In the genomic region with DNA sequence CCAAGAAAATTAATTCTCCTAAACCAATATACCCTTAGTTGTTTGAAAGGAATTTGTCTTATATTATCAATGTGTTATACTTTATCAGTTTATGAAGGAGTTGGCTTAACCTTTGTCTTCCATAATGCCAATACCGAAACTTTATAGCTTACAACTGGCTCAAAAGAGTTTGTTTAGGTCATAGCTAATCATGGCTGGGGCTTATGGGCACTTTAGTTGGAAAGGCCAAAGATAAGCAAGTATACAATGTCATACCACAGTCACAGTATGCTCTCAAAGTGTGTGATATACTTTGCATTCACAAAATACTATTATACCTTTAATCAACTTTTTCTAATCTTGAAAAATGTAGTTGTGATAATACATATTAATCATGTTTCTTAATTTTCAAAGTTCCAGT, we compare ENCODE assay signal across 17 cellular contexts. TPM values are rescaled to one million over a fixed set of nuclear protein-coding genes. Genes with fewer than 3 reads are reported as not detected.
A peak's percentile ranks its signal among the peaks of the same experiment; 100 is the strongest.
DNase-seq lines count a peak whose midpoint lies in the region; ATAC-seq, FAIRE-seq and TF ChIP-seq lines count a peak whose summit lies in the region.
"Had no signal": no experiment of that assay in that cellular context is flagged by ENCODE, and none has a peak within 500 bp of the region (broad histone marks: within the 10 kb centered on the region; RNA-seq: fewer than 3 reads in every experiment).

No MANE protein-coding gene starts in this region.

- TF ChIP-seq CTCF in A549 (IDR thresholded peaks at IDR 0.05) (no peak), right atrium auricular region (IDR thresholded peaks at IDR 0.05) (no peak)

- H3K27ac ChIP-seq in A549 (no peak overlapping the region), right atrium auricular region (peak overlapping the region; percentile 60 to 80)

- H3K36me3 ChIP-seq in right atrium auricular region = no peaks in the 10 kb centered on the region

- no peak overlapping the region for H3K4me3 ChIP-seq in A549
- H3K4me3 ChIP-seq in right atrium auricular region = peak overlapping the region; percentile 40 to 41
- H3K4me3 ChIP-seq in skeletal muscle cell (ENCODE audit: low read depth, low read length) = peak overlapping the region; percentile 38
- H3K4me3 ChIP-seq: K562 had no signal

- H3K4me2 ChIP-seq in A549 = peak overlapping the region; percentile 46; the same call in 2 of the 3 replicates

- CTCF ChIA-PET in A549 (lab: Yijun Ruan, JAX) = interaction anchor here (0.9 kb wide), 1 partner anchor 32 kb away, joined by 3 read pairs; the partner anchor contains the start of gene BBS5
- CTCF ChIA-PET in HEK293T (lab: Yijun Ruan, JAX) = no interaction called here

- FAIRE-seq in A549 (lab: Jason Lieb, UNC) = no peak
- FAIRE-seq: D721Med, K562 had no signal

- no peaks in the 10 kb centered on the region for H3K9me3 ChIP-seq in A549
- no peaks in the 10 kb centered on the region for H3K9me3 ChIP-seq in right atrium auricular region

- ATAC-seq in A549 = no peak
- ATAC-seq: K562 had no signal

- no peak for TF ChIP-seq EP300 in A549 (IDR thresholded peaks at IDR 0.05)

- WGBS in A549 (ENCODE audit: missing lambda C conversion rate) = 94% methylated on average over 1 of the region's 1 CpG

- POLR2A ChIA-PET in A549 (lab: Yijun Ruan, JAX) (no interaction called here), HEK293T (lab: Yijun Ruan, JAX) (no interaction called here)

- H3K27me3 ChIP-seq in right atrium auricular region = no peaks in the 10 kb centered on the region

- H3K4me1 ChIP-seq in A549 (peaks cover 33% of the 10 kb centered on the region), right atrium auricular region (peaks cover 0 to 9% of the 10 kb centered on the region in 2 donors)

- DNase-seq in A549 (ENCODE audit: low read depth in 1 of 2, low spot score in 1 of 2) (no peak), HEK293T (ENCODE audit: extremely low spot score) (peak; percentile 32), right atrium auricular region (ENCODE audit: low spot score) (no peak), skeletal muscle cell (ENCODE audit: low read depth) (no peak), HuH-7 (ENCODE audit: low spot score) (no peak)
- no peak for DNase-seq in activated T-cell treated with anti-CD3 and anti-CD28 coated beads, Interleukin-2, amount 50 U/mL, for 1 hour
- DNase-seq in activated effector memory CD4-positive, alpha-beta T cell treated with Interleukin-2 at 50 U/mL for 16 hours = no peak
- DNase-seq: ACHN; C1 segment of cervical spinal cord; CD8-positive, alpha-beta memory T cell; NCI-H1105 treated with DMSO at 0.1 percent for 48 hours; NCI-H1694; NCI-H2107; NCI-H226; NCI-H524 had no signal

- TF ChIP-seq POLR2A in A549 (IDR thresholded peaks at IDR 0.05; ENCODE audit: low read length) = no peak

- no peak for TF ChIP-seq RAD21 in A549 (conservative IDR thresholded peaks at IDR 0.05 in 1 of 2, IDR thresholded peaks at IDR 0.05 in 1 of 2)

TF ChIP-seq in A549, 52 proteins besides CTCF, POLR2A, EP300 and RAD21 (continues in another document):
- TF ChIP-seq CEBPB (IDR thresholded peaks at IDR 0.05) = no peak
- TF ChIP-seq MAX (IDR thresholded peaks at IDR 0.05) = no peak
- TF ChIP-seq FOSL2 (IDR thresholded peaks at IDR 0.05) = no peak
- TF ChIP-seq FOSL2 (CRISPR knock-in tag; IDR thresholded peaks at IDR 0.05) = no peak
- TF ChIP-seq, protein P1, sequence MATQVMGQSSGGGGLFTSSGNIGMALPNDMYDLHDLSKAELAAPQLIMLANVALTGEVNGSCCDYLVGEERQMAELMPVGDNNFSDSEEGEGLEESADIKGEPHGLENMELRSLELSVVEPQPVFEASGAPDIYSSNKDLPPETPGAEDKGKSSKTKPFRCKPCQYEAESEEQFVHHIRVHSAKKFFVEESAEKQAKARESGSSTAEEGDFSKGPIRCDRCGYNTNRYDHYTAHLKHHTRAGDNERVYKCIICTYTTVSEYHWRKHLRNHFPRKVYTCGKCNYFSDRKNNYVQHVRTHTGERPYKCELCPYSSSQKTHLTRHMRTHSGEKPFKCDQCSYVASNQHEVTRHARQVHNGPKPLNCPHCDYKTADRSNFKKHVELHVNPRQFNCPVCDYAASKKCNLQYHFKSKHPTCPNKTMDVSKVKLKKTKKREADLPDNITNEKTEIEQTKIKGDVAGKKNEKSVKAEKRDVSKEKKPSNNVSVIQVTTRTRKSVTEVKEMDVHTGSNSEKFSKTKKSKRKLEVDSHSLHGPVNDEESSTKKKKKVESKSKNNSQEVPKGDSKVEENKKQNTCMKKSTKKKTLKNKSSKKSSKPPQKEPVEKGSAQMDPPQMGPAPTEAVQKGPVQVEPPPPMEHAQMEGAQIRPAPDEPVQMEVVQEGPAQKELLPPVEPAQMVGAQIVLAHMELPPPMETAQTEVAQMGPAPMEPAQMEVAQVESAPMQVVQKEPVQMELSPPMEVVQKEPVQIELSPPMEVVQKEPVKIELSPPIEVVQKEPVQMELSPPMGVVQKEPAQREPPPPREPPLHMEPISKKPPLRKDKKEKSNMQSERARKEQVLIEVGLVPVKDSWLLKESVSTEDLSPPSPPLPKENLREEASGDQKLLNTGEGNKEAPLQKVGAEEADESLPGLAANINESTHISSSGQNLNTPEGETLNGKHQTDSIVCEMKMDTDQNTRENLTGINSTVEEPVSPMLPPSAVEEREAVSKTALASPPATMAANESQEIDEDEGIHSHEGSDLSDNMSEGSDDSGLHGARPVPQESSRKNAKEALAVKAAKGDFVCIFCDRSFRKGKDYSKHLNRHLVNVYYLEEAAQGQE (IDR thresholded peaks at IDR 0.05) = no peak
- no peak for TF ChIP-seq CHD2 (IDR thresholded peaks at IDR 0.05; ENCODE audit: low read length, partially characterized antibody)
- TF ChIP-seq JUN (IDR thresholded peaks at IDR 0.05) = no peak
- TF ChIP-seq SMC3 (IDR thresholded peaks at IDR 0.05) = no peak
- no peak for TF ChIP-seq KDM1A (IDR thresholded peaks at IDR 0.05; ENCODE audit: low read depth)
- TF ChIP-seq EHF (CRISPR knock-in tag; IDR thresholded peaks at IDR 0.05) = no peak
- no peak for TF ChIP-seq RNF2 (IDR thresholded peaks at IDR 0.05; ENCODE audit: borderline replicate concordance, low read depth)

TF ChIP-seq in HEK293T, 16 proteins besides CTCF, POLR2A, EP300 and RAD21:
- no peak for TF ChIP-seq CTBP1 (IDR thresholded peaks at IDR 0.05; ENCODE audit: borderline replicate concordance)

RNA-seq across cellular contexts. Expression of gene KLHL41, which starts 2.3 kb away (rescaled TPM):
- polyA plus RNA-seq in A549 (2011; rRNA removed) = 0.04 and 0.08 TPM in 2 replicates
- 0.03 TPM in 1 of 2 replicates, not detected in the other for polyA plus RNA-seq in A549 (2012; cell fraction: cytosol; rRNA removed)
- 0.02 TPM in 1 of 2 replicates, not detected in the other for polyA plus RNA-seq in A549 (2012; cell fraction: nucleus; rRNA removed)
- 0.05 to 0.12 TPM (median 0.06 TPM) in 3 replicates for polyA plus RNA-seq in A549 (2017; fragmentation: RNase III; extraction: RNeasy Plus Mini Kit Qiagen cat#74134 plus additional on column Dnase treatment)
- polyA minus RNA-seq in A549 (2011; rRNA and poly(A)+ RNA removed) = not detected in 2 replicates
- total RNA-seq in right atrium auricular region = 100 to 1,000 TPM in 1 of 2 donors, 10 to 100 TPM in 1; 44.0 to 122 TPM
- polyA plus RNA-seq: CD8-positive, alpha-beta memory T cell had no signal

RNA-seq across cellular contexts. Expression of gene BBS5, which starts 32.5 kb away (rescaled TPM):
- 1.6 and 1.7 TPM in 2 replicates for polyA plus RNA-seq in A549 (2011; rRNA removed)
- 2.4 and 3.5 TPM in 2 replicates for polyA plus RNA-seq in A549 (2012; cell fraction: cytosol; rRNA removed)
- 7.3 and 7.5 TPM in 2 replicates for polyA plus RNA-seq in A549 (2012; cell fraction: nucleus; rRNA removed)
- 5.3 to 6.0 TPM (median 5.4 TPM) in 3 replicates for polyA plus RNA-seq in A549 (2017; fragmentation: RNase III; extraction: RNeasy Plus Mini Kit Qiagen cat#74134 plus additional on column Dnase treatment)
- polyA minus RNA-seq in A549 (2011; rRNA and poly(A)+ RNA removed) = 1.5 and 2.4 TPM in 2 replicates
- 1 to 10 TPM; 4.2 to 7.0 TPM for total RNA-seq in right atrium auricular region

Comparison
In these comparisons a context has a peak if more than half of its experiments do, and no peak if none do; other contexts are left out.
1. H3K27ac ChIP-seq: peak in right atrium auricular region (2 of 2); none in A549 (0 of 2).